12 cellular contexts compared by ENCODE assay signal in genomic region chr10:5645375-5645774, GRCh38. TPM values are rescaled to one million over a fixed set of nuclear protein-coding genes. Genes with fewer than 3 reads are reported as not detected.
DNase-seq lines count a peak whose midpoint lies in the region; ATAC-seq and TF ChIP-seq lines count a peak whose summit lies in the region.
"Had no signal": no experiment of that assay in that cellular context is flagged by ENCODE, and none has a peak within 500 bp of the region (broad histone marks: within the 10 kb centered on the region; RNA-seq: fewer than 3 reads in every experiment).

No MANE protein-coding gene starts in this region.

- no peaks in the 10 kb centered on the region for H3K9me3 Mint-ChIP-seq in memory B cell
- H3K9me3 Mint-ChIP-seq: activated CD8-positive, alpha-beta T cell treated with anti-CD3 and anti-CD28 coated beads for 36 hours; activated naive CD4-positive, alpha-beta T cell treated with anti-CD3 and anti-CD28 coated beads, Interleukin-2, amount 50 U/mL, for 72 hours; dendritic cell treated with granulocyte-macrophage colony-stimulating factor and Interleukin-4, amounts not matched to agents 40 ng/mL and 50 ng/mL, for 4 days had no signal

- H3K27ac Mint-ChIP-seq in memory B cell, result no peak overlapping the region
- H3K27ac Mint-ChIP-seq: activated CD8-positive, alpha-beta T cell treated with anti-CD3 and anti-CD28 coated beads for 36 hours; activated naive CD4-positive, alpha-beta T cell treated with anti-CD3 and anti-CD28 coated beads, Interleukin-2, amount 50 U/mL, for 72 hours had no signal

- peak overlapping the region; percentile 6 to 83 for H3K27ac ChIP-seq in coronary artery
- peak overlapping the region; percentile 53 to 65 for H3K27ac ChIP-seq in thoracic aorta
- H3K27ac ChIP-seq in WERI-Rb-1, result no peak overlapping the region

- peaks cover 6 to 42% of the 10 kb centered on the region in 2 donors for H3K4me1 ChIP-seq in thoracic aorta (ENCODE audit: control insufficient read depth in 1 of 2, low read depth in 2 of 2)

- H3K36me3 Mint-ChIP-seq in memory B cell, result peaks cover 9% of the 10 kb centered on the region

- H3K4me3 Mint-ChIP-seq in memory B cell, result no peak overlapping the region
- H3K4me3 Mint-ChIP-seq: activated CD8-positive, alpha-beta T cell treated with anti-CD3 and anti-CD28 coated beads for 36 hours; dendritic cell treated with granulocyte-macrophage colony-stimulating factor and Interleukin-4, amounts not matched to agents 40 ng/mL and 50 ng/mL, for 4 days had no signal

- TF ChIP-seq CTCF in coronary artery (IDR thresholded peaks at IDR 0.05), result no peak
- no peak for TF ChIP-seq CTCF in thoracic aorta (IDR thresholded peaks at IDR 0.05)
- TF ChIP-seq CTCF in WERI-Rb-1 (IDR thresholded peaks at IDR 0.05; ENCODE audit: low read depth, low read length), result no peak

- H3K36me3 ChIP-seq in H7 (replicated peaks; ENCODE audit: control insufficient read depth, insufficient read depth, low read length) (peaks cover 10% of the 10 kb centered on the region), thoracic aorta (peaks cover 38% of the 10 kb centered on the region), WERI-Rb-1 (no peaks in the 10 kb centered on the region)

- H3K9me3 ChIP-seq in thoracic aorta (no peaks in the 10 kb centered on the region), WERI-Rb-1 (ENCODE audit: severe bottlenecking) (no peaks in the 10 kb centered on the region)

- DNase-seq in H7, result peak; percentile 35
- DNase-seq in coronary artery (ENCODE audit: low spot score), result no peak
- DNase-seq in memory B cell (ENCODE audit: low spot score in 2 of 2), result peak in 1 of 2 donors; percentile 35
- no peak for DNase-seq in thoracic aorta (ENCODE audit: low spot score)
- DNase-seq in DMS79 treated with DMSO at 0.1 percent for 48 hours (lab: John Stamatoyannopoulos, UW), result no peak
- DNase-seq in DMS114 treated with DMSO at 0.1 percent for 48 hours (lab: John Stamatoyannopoulos, UW; ENCODE audit: unreplicated experiment), result no peak
- no peak for DNase-seq in WERI-Rb-1
- DNase-seq in amygdala (lab: John Stamatoyannopoulos, UW), result no peak
- DNase-seq: activated CD8-positive, alpha-beta T cell treated with anti-CD3 and anti-CD28 coated beads for 36 hours; MM.1S had no signal

- H3K4me1 Mint-ChIP-seq in memory B cell, result peaks cover 9% of the 10 kb centered on the region

- H3K27me3 ChIP-seq in H7 (ENCODE audit: control insufficient read depth, insufficient read depth, low read length) (no peaks in the 10 kb centered on the region), thoracic aorta (replicated peaks; ENCODE audit: insufficient read depth) (no peaks in the 10 kb centered on the region), WERI-Rb-1 (ENCODE audit: insufficient read depth, low read depth, severe bottlenecking) (no peaks in the 10 kb centered on the region)

- H3K27me3 Mint-ChIP-seq in memory B cell, result peaks cover 7% of the 10 kb centered on the region
- H3K27me3 Mint-ChIP-seq: activated CD8-positive, alpha-beta T cell treated with anti-CD3 and anti-CD28 coated beads for 36 hours; dendritic cell treated with granulocyte-macrophage colony-stimulating factor and Interleukin-4, amounts not matched to agents 40 ng/mL and 50 ng/mL, for 4 days had no signal

- ATAC-seq in memory B cell (ENCODE audit: low read depth) (peak; percentile 92), thoracic aorta (ENCODE audit: insufficient number of reproducible peaks, low FRiP score, low read depth) (no peak)
- ATAC-seq: activated CD8-positive, alpha-beta T cell treated with anti-CD3 and anti-CD28 coated beads for 36 hours; activated naive CD4-positive, alpha-beta T cell treated with anti-CD3 and anti-CD28 coated beads, Interleukin-2, amount 50 U/mL, for 72 hours had no signal

- H3K4me3 ChIP-seq in H7 (ENCODE audit: insufficient read depth, low read depth, low read length) (no peak overlapping the region), coronary artery (no peak overlapping the region), thoracic aorta (no peak overlapping the region), WERI-Rb-1 (ENCODE audit: low read depth, low read length) (no peak overlapping the region)

RNA-seq across cellular contexts. Expression of gene ASB13, which starts 21.0 kb away (rescaled TPM):
- 21.8 and 22.3 TPM in 2 replicates for total RNA-seq in H7 (2014; rRNA removed; shearing (Covaris generic))
- 10 to 100 TPM; 15.8 to 16.0 TPM for total RNA-seq in thoracic aorta

RNA-seq across cellular contexts. Expression of gene TASOR2, which starts 39.3 kb away (rescaled TPM):
- 44.5 and 56.8 TPM in 2 replicates for total RNA-seq in H7 (2014; rRNA removed; shearing (Covaris generic))
- 100 to 1,000 TPM in 1 of 2 donors, 10 to 100 TPM in 1; 43.9 to 123 TPM for total RNA-seq in thoracic aorta
